26 cellular contexts compared by ENCODE assay signal in genomic region chrY:14798010-14798409, GRCh38.
"Had no signal": no experiment of that assay in that cellular context is flagged by ENCODE, and none has a peak within 500 bp of the region (broad histone marks: within the 10 kb centered on the region; RNA-seq: fewer than 3 reads in every experiment).

No MANE protein-coding gene starts in this region.

- H3K4me2 ChIP-seq: neural progenitor cell had no signal

- H3K4me3 Mint-ChIP-seq: activated CD4-positive, alpha-beta T cell treated with anti-CD3 and anti-CD28 coated beads, Interleukin-2, amount 10 ng/mL, durations not matched to agents 7 days and 5 days; activated naive CD4-positive, alpha-beta T cell treated with anti-CD3 and anti-CD28 coated beads for 36 hours; activated T-cell treated with anti-CD3 and anti-CD28 coated beads, Interleukin-2, amount 50 U/mL, for 4 hours; naive thymus-derived CD4-positive, alpha-beta T cell; neural progenitor cell; stimulated activated naive CD8-positive, alpha-beta T cell treated with anti-CD3 and anti-CD28 coated beads, Interleukin-15, Interleukin-2, amounts not matched to agents 100 ng/mL and 50 ng/mL, for 24 hours had no signal

- H3K4me1 ChIP-seq: esophagus squamous epithelium, neural progenitor cell, transverse colon, vagina had no signal

- FAIRE-seq: islet of Langerhans had no signal

- ATAC-seq: activated CD4-positive, CD25-positive, alpha-beta regulatory T cell treated with anti-CD3 and anti-CD28 coated beads, Interleukin-2, amount 50 U/mL, for 24 hours; activated T-cell treated with anti-CD3 and anti-CD28 coated beads, Interleukin-2, amount 50 U/mL, for 4 hours; left cardiac atrium; mucosa of descending colon; naive thymus-derived CD4-positive, alpha-beta T cell; right cardiac atrium had no signal

- H2AFZ ChIP-seq: neural progenitor cell had no signal

- H3K36me3 Mint-ChIP-seq: naive thymus-derived CD4-positive, alpha-beta T cell; neural progenitor cell had no signal

- H3K27me3 ChIP-seq: brain microvascular endothelial cell, esophagus squamous epithelium, neural progenitor cell, transverse colon, vagina had no signal

- H3K4me1 Mint-ChIP-seq: activated CD4-positive, alpha-beta T cell treated with anti-CD3 and anti-CD28 coated beads, Interleukin-2, amount 10 ng/mL, durations not matched to agents 7 days and 5 days; naive thymus-derived CD4-positive, alpha-beta T cell; neural progenitor cell had no signal

- H3K9me3 Mint-ChIP-seq: activated CD4-positive, alpha-beta T cell treated with anti-CD3 and anti-CD28 coated beads, Interleukin-2, amount 10 ng/mL, durations not matched to agents 7 days and 5 days; activated naive CD4-positive, alpha-beta T cell treated with anti-CD3 and anti-CD28 coated beads for 36 hours; activated T-cell treated with anti-CD3 and anti-CD28 coated beads, Interleukin-2, amount 50 U/mL, for 4 hours; neural progenitor cell; stimulated activated naive CD8-positive, alpha-beta T cell treated with anti-CD3 and anti-CD28 coated beads, Interleukin-15, Interleukin-2, amounts not matched to agents 100 ng/mL and 50 ng/mL, for 24 hours had no signal

- DNase-seq: activated CD4-positive, alpha-beta T cell treated with anti-CD3 and anti-CD28 coated beads, Interleukin-2, amount 10 ng/mL, durations not matched to agents 7 days and 5 days; activated CD8-positive, alpha-beta memory T cell treated with anti-CD3 and anti-CD28 coated beads, Interleukin-2, amount 50 U/mL, for 4 hours; activated naive CD4-positive, alpha-beta T cell treated with anti-CD3 and anti-CD28 coated beads for 36 hours; activated T-cell treated with anti-CD3 and anti-CD28 coated beads, Interleukin-2, amount 50 U/mL, for 4 hours; anterior cingulate cortex; brain microvascular endothelial cell; effector CD8-positive, alpha-beta T cell; esophagus squamous epithelium; foreskin melanocyte; glutamatergic neuron; hippocampal formation; left cardiac atrium; mesenchymal stem cell; mucosa of descending colon; naive thymus-derived CD4-positive, alpha-beta T cell; right cardiac atrium; small intestine; stimulated activated CD4-positive, alpha-beta T cell treated with anti-CD3 and anti-CD28 coated beads, Interleukin-15, amount 100 ng/mL, for 24 hours; stimulated activated CD4-positive, alpha-beta T cell treated with anti-CD3 and anti-CD28 coated beads, Interleukin-2, amount 100 ng/mL, for 48 hours; transverse colon had no signal

- H3K9ac ChIP-seq: neural progenitor cell had no signal

- H3K9me3 ChIP-seq: esophagus squamous epithelium, mucosa of descending colon, transverse colon, vagina had no signal

- H3K27ac Mint-ChIP-seq: activated CD4-positive, alpha-beta T cell treated with anti-CD3 and anti-CD28 coated beads, Interleukin-2, amount 10 ng/mL, durations not matched to agents 7 days and 5 days; activated naive CD4-positive, alpha-beta T cell treated with anti-CD3 and anti-CD28 coated beads for 36 hours; neural progenitor cell; progenitor cell of endocrine pancreas; stimulated activated naive CD8-positive, alpha-beta T cell treated with anti-CD3 and anti-CD28 coated beads, Interleukin-15, Interleukin-2, amounts not matched to agents 100 ng/mL and 50 ng/mL, for 24 hours had no signal

- H3K27ac ChIP-seq: brain microvascular endothelial cell, esophagus squamous epithelium, neural progenitor cell, transverse colon, vagina had no signal

- H3K36me3 ChIP-seq: brain microvascular endothelial cell, esophagus squamous epithelium, neural progenitor cell, transverse colon, vagina had no signal

- H3K27me3 Mint-ChIP-seq: activated CD4-positive, alpha-beta T cell treated with anti-CD3 and anti-CD28 coated beads, Interleukin-2, amount 10 ng/mL, durations not matched to agents 7 days and 5 days; naive thymus-derived CD4-positive, alpha-beta T cell; progenitor cell of endocrine pancreas; stimulated activated naive CD8-positive, alpha-beta T cell treated with anti-CD3 and anti-CD28 coated beads, Interleukin-15, Interleukin-2, amounts not matched to agents 100 ng/mL and 50 ng/mL, for 24 hours had no signal

- H3K4me3 ChIP-seq: esophagus squamous epithelium, mucosa of descending colon, neural progenitor cell, transverse colon, vagina had no signal
